23 cellular contexts compared by ENCODE assay signal in genomic region chr7:81433196-81433595, GRCh38.
DNase-seq lines count a peak whose midpoint lies in the region; FAIRE-seq lines count a peak whose summit lies in the region.
"Had no signal": no experiment of that assay in that cellular context is flagged by ENCODE, and none has a peak within 500 bp of the region (broad histone marks: within the 10 kb centered on the region; RNA-seq: fewer than 3 reads in every experiment).

No MANE protein-coding gene starts in this region.

- H3K9ac ChIP-seq in SK-N-MC (ENCODE audit: insufficient read length), result no peak overlapping the region
- H3K9ac ChIP-seq: BLaER1, GM23248 had no signal

- DNase-seq in NCI-H82 (lab: John Stamatoyannopoulos, UW) (peak; percentile 32), NCI-H82 treated with DMSO at 0.1 percent for 48 hours (lab: John Stamatoyannopoulos, UW; ENCODE audit: unreplicated experiment) (no peak), SK-N-MC (ENCODE audit: low read depth, low spot score) (peak; percentile 51), CD1c-positive myeloid dendritic cell (ENCODE audit: extremely low spot score) (no peak), NCI-H1436 (lab: John Stamatoyannopoulos, UW) (no peak), NCI-H1694 (lab: John Stamatoyannopoulos, UW) (no peak)
- DNase-seq: CD4-positive, alpha-beta T cell; COR-L47; DMS79; EL; GDM1; GM23248; H9; IMR-90; KG1; NCI-H1092; NCI-H1417 treated with DMSO at 0.1 percent for 48 hours; NCI-H187 treated with DMSO at 0.1 percent for 48 hours; NCI-H226; NCI-H510A had no signal

- H3K4me3 ChIP-seq in SK-N-MC, result no peak overlapping the region
- H3K4me3 ChIP-seq: BLaER1, GM12878, GM23248 had no signal

- H3K27ac ChIP-seq in SK-N-MC, result no peak overlapping the region
- H3K27ac ChIP-seq: BLaER1, GM23248 had no signal

- H3K36me3 ChIP-seq in SK-N-MC (ENCODE audit: insufficient read depth, low read length), result no peaks in the 10 kb centered on the region
- H3K36me3 ChIP-seq: BLaER1 had no signal

- no peaks in the 10 kb centered on the region for H3K9me3 ChIP-seq in SK-N-MC (ENCODE audit: low read depth, low read length)

- FAIRE-seq in islet of Langerhans (lab: Jason Lieb, UNC), result peak; percentile 84
- FAIRE-seq: GM12878 had no signal

Comparison
In these comparisons a context has a peak if more than half of its experiments do, and no peak if none do; other contexts are left out.
1. DNase-seq: peak in NCI-H82 (single experiment) and SK-N-MC (single experiment); none in NCI-H82 treated with DMSO at 0.1 percent for 48 hours (single experiment), CD1c-positive myeloid dendritic cell (single experiment), NCI-H1436 (single experiment) and NCI-H1694 (single experiment).